18 cellular contexts compared by ENCODE assay signal in genomic region chr2:95333056-95333455, GRCh38. TPM values are rescaled to one million over a fixed set of nuclear protein-coding genes. Genes with fewer than 3 reads are reported as not detected.
A peak's percentile ranks its signal among the peaks of the same experiment; 100 is the strongest.
DNase-seq lines count a peak whose midpoint lies in the region; ATAC-seq and TF ChIP-seq lines count a peak whose summit lies in the region.
"Had no signal": no experiment of that assay in that cellular context is flagged by ENCODE, and none has a peak within 500 bp of the region (broad histone marks: within the 10 kb centered on the region; RNA-seq: fewer than 3 reads in every experiment).

No MANE protein-coding gene starts in this region.

- no peak overlapping the region for H4K91ac ChIP-seq in mesenchymal stem cell (ENCODE audit: low read length)

- H3K27me3 ChIP-seq in breast epithelium (no peaks in the 10 kb centered on the region), mesenchymal stem cell (ENCODE audit: control insufficient read depth in 1 of 2, insufficient read depth in 1 of 2, low read length in 2 of 2) (peaks cover 0 to 30% of the 10 kb centered on the region in 2 experiments)

- POLR2A ChIA-PET in MCF 10A (lab: Yijun Ruan, JAX): interaction anchor here (1.0 to 3.9 kb wide), 4 partner anchors 8 to 15 kb away, joined by 3 to 49 read pairs (median 4); no protein-coding TSS in a partner anchor

- H3K9me3 Mint-ChIP-seq in MCF 10A (ENCODE audit: unreplicated experiment): peaks cover 8% of the 10 kb centered on the region
- H3K9me3 Mint-ChIP-seq: CD8-positive, alpha-beta memory T cell had no signal

- BruUV-seq in MCF 10A (replicated peaks; lab: Mats Ljungman, UMichigan): no TSS peak

- H3K4me1 ChIP-seq in breast epithelium (peaks cover 0 to 5% of the 10 kb centered on the region in 2 donors), mesenchymal stem cell (ENCODE audit: control insufficient read depth, insufficient read depth, low read depth, low read length) (peaks cover 41% of the 10 kb centered on the region)
- H3K4me1 ChIP-seq: HAP-1 had no signal

- H3K9me3 ChIP-seq in breast epithelium (no peaks in the 10 kb centered on the region), mesenchymal stem cell (ENCODE audit: control insufficient read depth, low read length) (no peaks in the 10 kb centered on the region)
- H3K9me3 ChIP-seq: HAP-1 had no signal

- H2AK5ac ChIP-seq in mesenchymal stem cell (ENCODE audit: low read length, severe bottlenecking): peak overlapping the region; percentile 7

- no peak overlapping the region for H3K4ac ChIP-seq in mesenchymal stem cell (ENCODE audit: low read depth in 1 of 2, low read length in 2 of 2)

- no peak for ATAC-seq in HG03108 (IDR thresholded peaks at IDR 0.05; ENCODE audit: unreplicated experiment)
- ATAC-seq: K562 had no signal

- no peak overlapping the region for H3K18ac ChIP-seq in mesenchymal stem cell (ENCODE audit: low read depth in 1 of 2, low read length in 2 of 2)

- no peak for TF ChIP-seq CTCF in MCF 10A (IDR thresholded peaks at IDR 0.05; ENCODE audit: unreplicated experiment)
- TF ChIP-seq CTCF in breast epithelium (IDR thresholded peaks at IDR 0.05): no peak
- no peak for TF ChIP-seq CTCF in VCaP (conservative IDR thresholded peaks at IDR 0.05)

- peak overlapping the region; percentile 52 for H3K4me3 Mint-ChIP-seq in MCF 10A (ENCODE audit: unreplicated experiment)
- H3K4me3 Mint-ChIP-seq: CD8-positive, alpha-beta memory T cell had no signal

- no peaks in the 10 kb centered on the region for H3K36me3 Mint-ChIP-seq in MCF 10A (ENCODE audit: insufficient read depth, unreplicated experiment)
- H3K36me3 Mint-ChIP-seq: CD8-positive, alpha-beta memory T cell had no signal

- H3K27ac ChIP-seq in breast epithelium: no peak overlapping the region
- H3K27ac ChIP-seq in VCaP: peak overlapping the region; percentile 82
- peak overlapping the region; percentile 56 for H3K27ac ChIP-seq in mesenchymal stem cell (ENCODE audit: low read length, poor library complexity, severe bottlenecking)

- no peak overlapping the region for H3K4me2 ChIP-seq in mesenchymal stem cell (ENCODE audit: low read length, poor library complexity, severe bottlenecking)

- H3K4me3 ChIP-seq in breast epithelium (no peak overlapping the region), mesenchymal stem cell (ENCODE audit: insufficient read depth in 1 of 2, low read depth in 1 of 2, low read length in 2 of 2) (no peak overlapping the region)
- H3K4me3 ChIP-seq: HAP-1, K562 had no signal

- intact Hi-C loops in MCF 10A (cut with micrococcal nuclease) (no loop called here), breast epithelium (cut with DNase I; ENCODE audit: low total_unique reads) (no loop called here)

- H3K23ac ChIP-seq in mesenchymal stem cell (ENCODE audit: low read length in 2 of 2): no peak overlapping the region

- peaks cover 44% of the 10 kb centered on the region for H3K4me1 Mint-ChIP-seq in MCF 10A (ENCODE audit: insufficient read depth, unreplicated experiment)
- H3K4me1 Mint-ChIP-seq: CD8-positive, alpha-beta memory T cell had no signal

- no peak overlapping the region for H2BK12ac ChIP-seq in mesenchymal stem cell (ENCODE audit: low read length in 2 of 2)

- no peak for TF ChIP-seq POLR2A in breast epithelium (IDR thresholded peaks at IDR 0.05)

- CTCF ChIA-PET in MCF 10A (lab: Yijun Ruan, JAX): interaction anchor here (0.6 to 5.0 kb wide), 5 partner anchors 10 to 101 kb away, joined by 3 to 62 read pairs (median 14); partner anchors contain the start of gene FAHD2A

- H2BK15ac ChIP-seq in mesenchymal stem cell (ENCODE audit: low read depth, poor library complexity, severe bottlenecking): no peak overlapping the region

- H2BK5ac ChIP-seq in mesenchymal stem cell (ENCODE audit: low read depth, low read length, poor library complexity, severe bottlenecking): no peak overlapping the region

- 60% methylated on average over 6 of the region's 7 CpGs for WGBS in mesenchymal stem cell

- no peak overlapping the region for H2BK120ac ChIP-seq in mesenchymal stem cell (ENCODE audit: low read depth, low read length)

- H3K79me1 ChIP-seq in mesenchymal stem cell (replicated peaks; ENCODE audit: low read length, poor library complexity, severe bottlenecking): no peaks in the 10 kb centered on the region

- DNase-seq in MCF 10A (ENCODE audit: unreplicated experiment): no peak
- DNase-seq in breast epithelium (ENCODE audit: low spot score in 2 of 2): no peak
- DNase-seq in mesenchymal stem cell: no peak
- no peak for DNase-seq in NCI-H1417 (lab: John Stamatoyannopoulos, UW)
- no peak for DNase-seq in H4 (ENCODE audit: low spot score)
- DNase-seq in NK-92 treated with Interleukin-12 subunit alpha and Interleukin-12 subunit beta, amount 100 ng/mL, for 24 hours (lab: John Stamatoyannopoulos, UW): no peak
- DNase-seq: 8988T, DMS79 treated with DMSO at 0.1 percent for 48 hours, MV-4-11, NCI-H1436 treated with DMSO at 0.1 percent for 48 hours, NCI-H2081, NCI-H524 treated with DMSO at 0.1 percent for 48 hours, SIG-M5 had no signal

- H2AFZ ChIP-seq in mesenchymal stem cell (ENCODE audit: low read depth, low read length): no peak overlapping the region

- no peak overlapping the region for H3K9ac ChIP-seq in mesenchymal stem cell (ENCODE audit: low read length)

- peak overlapping the region; percentile 94 for H3K27ac Mint-ChIP-seq in MCF 10A (ENCODE audit: low read depth, unreplicated experiment)
- H3K27ac Mint-ChIP-seq: CD8-positive, alpha-beta memory T cell had no signal

- H3K27me3 Mint-ChIP-seq in MCF 10A (ENCODE audit: insufficient read depth, unreplicated experiment): no peaks in the 10 kb centered on the region

- no peak overlapping the region for H4K8ac ChIP-seq in mesenchymal stem cell (ENCODE audit: low read length)

- no peak overlapping the region for H3K14ac ChIP-seq in mesenchymal stem cell (ENCODE audit: low read length in 2 of 2)

- no peaks in the 10 kb centered on the region for H3K36me3 ChIP-seq in breast epithelium
- H3K36me3 ChIP-seq in mesenchymal stem cell (ENCODE audit: control insufficient read depth in 1 of 2, insufficient read depth in 2 of 2, low read depth in 1 of 2, low read length in 2 of 2): no peaks in the 10 kb centered on the region
- H3K36me3 ChIP-seq: HAP-1 had no signal

RNA-seq across cellular contexts. Expression of gene KCNIP3, which starts 35.9 kb away (rescaled TPM):
- total RNA-seq in MCF 10A (2022) (9.5 and 15.6 TPM in 2 replicates), breast epithelium (10 to 100 TPM; 14.4 to 30.1 (median 15.1) TPM)
- 0.18 TPM for polyA plus RNA-seq in mesenchymal stem cell (2013, experiment 1 of 2)
- 0.05 TPM for polyA plus RNA-seq in mesenchymal stem cell (2013, experiment 2 of 2)
- 4.3 and 6.1 TPM in 2 replicates for total RNA-seq in H4 (2014; rRNA removed; shearing (Covaris generic))
- total RNA-seq: CD8-positive, alpha-beta memory T cell had no signal
- polyA plus RNA-seq: CD8-positive, alpha-beta memory T cell; K562 had no signal

RNA-seq across cellular contexts. Expression of gene PROM2, which starts 58.8 kb away (rescaled TPM):
- total RNA-seq in MCF 10A (2022) (2.6 and 2.8 TPM in 2 replicates), breast epithelium (10 to 100 TPM in 2 of 3 donors, 1 to 10 TPM in 1; 1.4 to 48.8 (median 47.7) TPM)
- 0.18 TPM for polyA plus RNA-seq in mesenchymal stem cell (2013, experiment 1 of 2)
- polyA plus RNA-seq in mesenchymal stem cell (2013, experiment 2 of 2): 0.05 TPM
- total RNA-seq in H4 (2014; rRNA removed; shearing (Covaris generic)): 0.10 and 0.35 TPM in 2 replicates
- total RNA-seq: K562 had no signal
- polyA plus RNA-seq: CD8-positive, alpha-beta memory T cell; K562 had no signal

Comparison
In these comparisons a context has a peak if more than half of its experiments do, and no peak if none do; other contexts are left out.
1. H3K27ac ChIP-seq: peak in VCaP (single experiment) and mesenchymal stem cell (single experiment); none in breast epithelium (0 of 2).